In genomic region chr13:99506632-99507031, GRCh38 we compare ENCODE assay signal across 8 cellular contexts. TPM values are rescaled to one million over a fixed set of nuclear protein-coding genes. Genes with fewer than 3 reads are reported as not detected.
DNase-seq lines count a peak whose midpoint lies in the region; ATAC-seq and TF ChIP-seq lines count a peak whose summit lies in the region.

No MANE protein-coding gene starts in this region.

- peak; percentile 81 for ATAC-seq in GM21515 (IDR thresholded peaks at IDR 0.05; ENCODE audit: unreplicated experiment)
- ATAC-seq in HG03565 (IDR thresholded peaks at IDR 0.05; ENCODE audit: unreplicated experiment): peak; percentile 54
- peak; percentile 54 to 57 for ATAC-seq in right cardiac atrium
- ATAC-seq in HG02970 (IDR thresholded peaks at IDR 0.05; ENCODE audit: low FRiP score, unreplicated experiment): no peak

- peaks cover 10% of the 10 kb centered on the region for H3K27me3 Mint-ChIP-seq in endothelial cell (ENCODE audit: unreplicated experiment)

- intact Hi-C loops in right cardiac atrium (cut with DNase I): loop anchor here in 1 of 4 donors (10.0 kb wide), 1 partner anchor 62 kb away; no protein-coding TSS in a partner anchor

- peak overlapping the region; percentile 74 for H3K4me3 ChIP-seq in GM12865 (ENCODE audit: low read depth, low read length)
- no peak overlapping the region for H3K4me3 ChIP-seq in right cardiac atrium (ENCODE audit: low read length)

- H3K27ac Mint-ChIP-seq in endothelial cell (ENCODE audit: unreplicated experiment): no peak overlapping the region

- peaks cover 27% of the 10 kb centered on the region for H3K36me3 Mint-ChIP-seq in endothelial cell (ENCODE audit: low read depth, unreplicated experiment)

- WGBS in right cardiac atrium: 48% methylated on average over 2 of the region's 2 CpGs

- no peak overlapping the region for H3K4me3 Mint-ChIP-seq in endothelial cell (ENCODE audit: unreplicated experiment)

- no peaks in the 10 kb centered on the region for H3K9me3 ChIP-seq in right cardiac atrium (ENCODE audit: control insufficient read depth, low read length)

- no peaks in the 10 kb centered on the region for H3K27me3 ChIP-seq in right cardiac atrium (ENCODE audit: control insufficient read depth, insufficient read depth)

- H3K27ac ChIP-seq in right cardiac atrium (ENCODE audit: low read length): no peak overlapping the region

- peaks cover 27% of the 10 kb centered on the region for H3K4me1 Mint-ChIP-seq in endothelial cell (ENCODE audit: unreplicated experiment)

- TF ChIP-seq CTCF in GM12865 (IDR thresholded peaks at IDR 0.05; ENCODE audit: insufficient read depth, low read depth, low read length, missing control alignments) (no peak), endothelial cell (IDR thresholded peaks at IDR 0.05; ENCODE audit: unreplicated experiment) (no peak)

- peaks cover 2% of the 10 kb centered on the region for H3K4me1 ChIP-seq in right cardiac atrium (ENCODE audit: control insufficient read depth, insufficient read depth, low read length)

- peak; percentile 70 for DNase-seq in GM12865 (ENCODE audit: low read depth)
- peak in 1 of 3 donors; percentile 31 for DNase-seq in right cardiac atrium
- no peak for DNase-seq in NCI-H226
- DNase-seq in endothelial cell (ENCODE audit: low spot score): no peak
- DNase-seq in NCI-H524 treated with DMSO at 0.1 percent for 48 hours (lab: John Stamatoyannopoulos, UW): no peak

- peaks cover 5% of the 10 kb centered on the region for H3K9me3 Mint-ChIP-seq in endothelial cell (ENCODE audit: unreplicated experiment)

RNA-seq across cellular contexts. Expression of gene TM9SF2, which starts 5.4 kb away (rescaled TPM):
- total RNA-seq in right cardiac atrium (10 to 100 TPM; 61.1 to 71.2 (median 66.9) TPM), endothelial cell (ENCODE audit: unreplicated experiment) (128 TPM)
- polyA plus RNA-seq in right cardiac atrium: 43.7 TPM
